Comparison of ENCODE assay signal across 7 cellular contexts in the genomic region with DNA sequence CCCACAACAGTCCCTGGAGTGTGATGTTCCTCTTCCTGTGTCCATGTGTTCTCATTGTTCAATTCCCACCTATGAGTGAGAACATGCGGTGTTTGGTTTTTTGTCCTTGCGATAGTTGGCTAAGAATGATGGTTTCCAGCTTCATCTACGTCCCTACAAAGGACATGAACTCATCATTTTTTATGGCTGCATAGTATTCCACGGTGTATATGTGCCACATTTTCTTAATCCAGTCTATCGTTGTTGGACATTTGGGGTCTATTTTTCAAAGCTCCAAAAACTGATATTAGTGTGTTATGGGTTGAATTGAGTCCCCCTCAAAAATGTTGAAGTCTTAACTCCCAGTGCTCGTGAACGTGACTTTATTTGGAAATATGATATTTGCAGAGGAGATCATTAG. TPM values are rescaled to one million over a fixed set of nuclear protein-coding genes. Genes with fewer than 3 reads are reported as not detected.
"Had no signal": no experiment of that assay in that cellular context is flagged by ENCODE, and none has a peak within 500 bp of the region (broad histone marks: within the 10 kb centered on the region; RNA-seq: fewer than 3 reads in every experiment).

No MANE protein-coding gene starts in this region.

RNA-seq across cellular contexts. Expression of gene SULT1C2, which starts 4.1 kb away (rescaled TPM):
- total RNA-seq: GM23248, HFFc6 had no signal
- polyA plus RNA-seq: GM23248 had no signal

RNA-seq across cellular contexts. Expression of gene SULT1C3, which starts 44.8 kb away (rescaled TPM):
- total RNA-seq: GM23248, GM23338, H1, H4, H7, H9, HFFc6 had no signal
- polyA plus RNA-seq: GM23248, GM23338, H1 had no signal
